Comparison of ENCODE assay signal across 19 cellular contexts in genomic region chr6:14748679-14749078, GRCh38.
DNase-seq lines count a peak whose midpoint lies in the region; ATAC-seq and TF ChIP-seq lines count a peak whose summit lies in the region.
"Had no signal": no experiment of that assay in that cellular context is flagged by ENCODE, and none has a peak within 500 bp of the region (broad histone marks: within the 10 kb centered on the region; RNA-seq: fewer than 3 reads in every experiment).

No MANE protein-coding gene starts in this region.

- intact Hi-C loops in activated naive CD4-positive, alpha-beta T cell treated with anti-CD3 and anti-CD28 coated beads for 36 hours (cut with micrococcal nuclease) = loop anchor here (1.0 kb wide), 5 partner anchors 15 to 436 kb away; no protein-coding TSS in a partner anchor

- no peak overlapping the region for H3K27ac ChIP-seq in upper lobe of left lung
- H3K27ac ChIP-seq: hepatocyte, HL-60, transverse colon had no signal

- H3K9me3 ChIP-seq in upper lobe of left lung = no peaks in the 10 kb centered on the region
- H3K9me3 ChIP-seq: neutrophil, transverse colon had no signal

- no peaks in the 10 kb centered on the region for H3K4me1 ChIP-seq in upper lobe of left lung
- H3K4me1 ChIP-seq: transverse colon had no signal

- no peaks in the 10 kb centered on the region for H3K27me3 Mint-ChIP-seq in activated naive CD4-positive, alpha-beta T cell treated with anti-CD3 and anti-CD28 coated beads for 36 hours (ENCODE audit: low read depth)
- peaks cover 3% of the 10 kb centered on the region for H3K27me3 Mint-ChIP-seq in activated naive CD4-positive, alpha-beta T cell treated with anti-CD3 and anti-CD28 coated beads, Interleukin-2, amount 10 ng/mL, durations not matched to agents 7 days and 5 days
- no peaks in the 10 kb centered on the region for H3K27me3 Mint-ChIP-seq in activated naive CD8-positive, alpha-beta T cell
- no peaks in the 10 kb centered on the region for H3K27me3 Mint-ChIP-seq in stimulated activated naive B cell treated with anti-CD40 and anti-IgM and Interleukin-4, amounts not matched to agents 10 μg/mL and 1 μg/mL and 100 μg/mL, for 72 hours

- peaks cover 54% of the 10 kb centered on the region for H3K4me1 Mint-ChIP-seq in activated naive CD4-positive, alpha-beta T cell treated with anti-CD3 and anti-CD28 coated beads for 36 hours (ENCODE audit: low read depth)
- H3K4me1 Mint-ChIP-seq in activated naive CD4-positive, alpha-beta T cell treated with anti-CD3 and anti-CD28 coated beads, Interleukin-2, amount 10 ng/mL, durations not matched to agents 7 days and 5 days = peaks cover 21% of the 10 kb centered on the region
- H3K4me1 Mint-ChIP-seq in activated naive CD8-positive, alpha-beta T cell (ENCODE audit: low read depth) = peaks cover 46% of the 10 kb centered on the region
- H3K4me1 Mint-ChIP-seq in stimulated activated effector memory CD8-positive, alpha-beta T cell treated with anti-CD3 and anti-CD28 coated beads, Interleukin-12 subunit alpha, Interleukin-12 subunit beta, amount 100 ng/mL, for 72 hours = peaks cover 59% of the 10 kb centered on the region
- peaks cover 22 to 25% of the 10 kb centered on the region in 2 donors for H3K4me1 Mint-ChIP-seq in stimulated activated naive B cell treated with anti-CD40 and anti-IgM and Interleukin-4, amounts not matched to agents 10 μg/mL and 1 μg/mL and 100 μg/mL, for 72 hours

- H3K27ac Mint-ChIP-seq in activated naive CD4-positive, alpha-beta T cell treated with anti-CD3 and anti-CD28 coated beads for 36 hours = peak overlapping the region; percentile 66
- H3K27ac Mint-ChIP-seq in activated naive CD4-positive, alpha-beta T cell treated with anti-CD3 and anti-CD28 coated beads, Interleukin-2, amount 10 ng/mL, durations not matched to agents 7 days and 5 days = no peak overlapping the region
- H3K27ac Mint-ChIP-seq in activated naive CD8-positive, alpha-beta T cell = peak overlapping the region; percentile 91
- peak overlapping the region; percentile 88 for H3K27ac Mint-ChIP-seq in stimulated activated effector memory CD8-positive, alpha-beta T cell treated with anti-CD3 and anti-CD28 coated beads, Interleukin-12 subunit alpha, Interleukin-12 subunit beta, amount 100 ng/mL, for 72 hours
- no peak overlapping the region for H3K27ac Mint-ChIP-seq in stimulated activated naive B cell treated with anti-CD40 and anti-IgM and Interleukin-4, amounts not matched to agents 10 μg/mL and 1 μg/mL and 100 μg/mL, for 72 hours
- H3K27ac Mint-ChIP-seq: activated naive CD8-positive, alpha-beta T cell treated with anti-CD3 and anti-CD28 coated beads, Interleukin-2, amount 10 ng/mL, durations not matched to agents 7 days and 5 days; brain; IgD-negative memory B cell had no signal

- no peak overlapping the region for H3K4me3 Mint-ChIP-seq in activated naive CD4-positive, alpha-beta T cell treated with anti-CD3 and anti-CD28 coated beads for 36 hours
- H3K4me3 Mint-ChIP-seq in activated naive CD4-positive, alpha-beta T cell treated with anti-CD3 and anti-CD28 coated beads, Interleukin-2, amount 10 ng/mL, durations not matched to agents 7 days and 5 days = no peak overlapping the region
- peak overlapping the region; percentile 3 for H3K4me3 Mint-ChIP-seq in activated naive CD8-positive, alpha-beta T cell
- peak overlapping the region; percentile 53 for H3K4me3 Mint-ChIP-seq in stimulated activated effector memory CD8-positive, alpha-beta T cell treated with anti-CD3 and anti-CD28 coated beads, Interleukin-12 subunit alpha, Interleukin-12 subunit beta, amount 100 ng/mL, for 72 hours
- no peak overlapping the region for H3K4me3 Mint-ChIP-seq in stimulated activated naive B cell treated with anti-CD40 and anti-IgM and Interleukin-4, amounts not matched to agents 10 μg/mL and 1 μg/mL and 100 μg/mL, for 72 hours
- H3K4me3 Mint-ChIP-seq: activated naive CD8-positive, alpha-beta T cell treated with anti-CD3 and anti-CD28 coated beads, Interleukin-2, amount 10 ng/mL, durations not matched to agents 7 days and 5 days; brain had no signal

- TF ChIP-seq POLR2A in upper lobe of left lung (IDR thresholded peaks at IDR 0.05) = no peak

- H3K9me3 Mint-ChIP-seq in activated naive CD4-positive, alpha-beta T cell treated with anti-CD3 and anti-CD28 coated beads for 36 hours = peaks cover 2% of the 10 kb centered on the region
- peaks cover 2% of the 10 kb centered on the region for H3K9me3 Mint-ChIP-seq in activated naive CD4-positive, alpha-beta T cell treated with anti-CD3 and anti-CD28 coated beads, Interleukin-2, amount 10 ng/mL, durations not matched to agents 7 days and 5 days
- H3K9me3 Mint-ChIP-seq in activated naive CD8-positive, alpha-beta T cell (ENCODE audit: low read depth) = peaks cover 10% of the 10 kb centered on the region
- H3K9me3 Mint-ChIP-seq in stimulated activated effector memory CD8-positive, alpha-beta T cell treated with anti-CD3 and anti-CD28 coated beads, Interleukin-12 subunit alpha, Interleukin-12 subunit beta, amount 100 ng/mL, for 72 hours = peaks cover 2% of the 10 kb centered on the region
- H3K9me3 Mint-ChIP-seq in stimulated activated naive B cell treated with anti-CD40 and anti-IgM and Interleukin-4, amounts not matched to agents 10 μg/mL and 1 μg/mL and 100 μg/mL, for 72 hours = peaks cover 4 to 9% of the 10 kb centered on the region in 2 donors
- H3K9me3 Mint-ChIP-seq: CD8-positive, alpha-beta memory T cell had no signal

- peaks cover 2% of the 10 kb centered on the region for H3K36me3 Mint-ChIP-seq in activated naive CD4-positive, alpha-beta T cell treated with anti-CD3 and anti-CD28 coated beads for 36 hours (ENCODE audit: low read depth)
- peaks cover 3% of the 10 kb centered on the region for H3K36me3 Mint-ChIP-seq in activated naive CD4-positive, alpha-beta T cell treated with anti-CD3 and anti-CD28 coated beads, Interleukin-2, amount 10 ng/mL, durations not matched to agents 7 days and 5 days
- H3K36me3 Mint-ChIP-seq in activated naive CD8-positive, alpha-beta T cell = peaks cover 8% of the 10 kb centered on the region
- peaks cover 19% of the 10 kb centered on the region for H3K36me3 Mint-ChIP-seq in stimulated activated effector memory CD8-positive, alpha-beta T cell treated with anti-CD3 and anti-CD28 coated beads, Interleukin-12 subunit alpha, Interleukin-12 subunit beta, amount 100 ng/mL, for 72 hours
- peaks cover 3 to 4% of the 10 kb centered on the region in 2 donors for H3K36me3 Mint-ChIP-seq in stimulated activated naive B cell treated with anti-CD40 and anti-IgM and Interleukin-4, amounts not matched to agents 10 μg/mL and 1 μg/mL and 100 μg/mL, for 72 hours
- H3K36me3 Mint-ChIP-seq: brain had no signal

- H3K4me3 ChIP-seq in upper lobe of left lung = no peak overlapping the region
- H3K4me3 ChIP-seq: hepatocyte, smooth muscle cell, transverse colon had no signal

- H3K27me3 ChIP-seq in upper lobe of left lung = no peaks in the 10 kb centered on the region
- H3K27me3 ChIP-seq: hepatocyte, neutrophil, transverse colon had no signal

- CTCF ChIA-PET in activated naive CD4-positive, alpha-beta T cell treated with anti-CD3 and anti-CD28 coated beads for 36 hours (lab: Charles Lee) = interaction anchor here (1.8 kb wide), 1 partner anchor 11 kb away, joined by 5 read pairs; no protein-coding TSS in a partner anchor
- CTCF ChIA-PET in activated naive CD4-positive, alpha-beta T cell treated with anti-CD3 and anti-CD28 coated beads, Interleukin-2, amount 10 ng/mL, durations not matched to agents 7 days and 5 days (lab: Charles Lee) = no interaction called here

- no peak for TF ChIP-seq CTCF in upper lobe of left lung (IDR thresholded peaks at IDR 0.05)

- no peaks in the 10 kb centered on the region for H3K36me3 ChIP-seq in upper lobe of left lung
- H3K36me3 ChIP-seq: neutrophil, transverse colon had no signal

- peak; percentile 76 for ATAC-seq in stimulated activated effector memory CD8-positive, alpha-beta T cell treated with anti-CD3 and anti-CD28 coated beads, Interleukin-12 subunit alpha, Interleukin-12 subunit beta, amount 100 ng/mL, for 72 hours
- ATAC-seq in upper lobe of left lung (ENCODE audit: low FRiP score in 2 of 2) = no peak
- no peak for ATAC-seq in stimulated activated naive B cell treated with anti-CD40 and anti-IgM and Interleukin-4, amounts not matched to agents 10 μg/mL and 1 μg/mL and 100 μg/mL, for 72 hours (replicated peaks)

- TF ChIP-seq EP300 in upper lobe of left lung (IDR thresholded peaks at IDR 0.05) = no peak

- whole genome bisulfite sequencing in upper lobe of left lung, 2 donors = 69% methylated on average over 4 of the region's 4 CpGs

- DNase-seq in activated naive CD4-positive, alpha-beta T cell treated with anti-CD3 and anti-CD28 coated beads for 36 hours = peak; percentile 61
- DNase-seq in activated naive CD4-positive, alpha-beta T cell treated with anti-CD3 and anti-CD28 coated beads, Interleukin-2, amount 10 ng/mL, durations not matched to agents 7 days and 5 days = no peak
- DNase-seq in NOMO-1 treated with dmso at 0.1 percent for 144 hours (lab: John Stamatoyannopoulos, UW; ENCODE audit: unreplicated experiment) = peak; percentile 41
- peak in 1 of 2 donors; percentile 64 for DNase-seq in stimulated activated effector memory CD8-positive, alpha-beta T cell treated with anti-CD3 and anti-CD28 coated beads, Interleukin-12 subunit alpha, Interleukin-12 subunit beta, amount 100 ng/mL, for 72 hours (ENCODE audit: low spot score in 2 of 2)
- no peak for DNase-seq in upper lobe of left lung
- DNase-seq in NK-92 (lab: John Stamatoyannopoulos, UW; ENCODE audit: unreplicated experiment) = no peak
- no peak for DNase-seq in stimulated activated naive B cell treated with anti-CD40 and anti-IgM and Interleukin-4, amounts not matched to agents 10 μg/mL and 1 μg/mL and 100 μg/mL, for 72 hours
- DNase-seq: activated naive CD8-positive, alpha-beta T cell treated with anti-CD3 and anti-CD28 coated beads, Interleukin-2, amount 10 ng/mL, durations not matched to agents 7 days and 5 days; CD8-positive, alpha-beta memory T cell; NCI-H1694 treated with DMSO at 0.1 percent for 48 hours; SW 1271; transverse colon had no signal

Comparison
In these comparisons a context has a peak if more than half of its experiments do, and no peak if none do; other contexts are left out.
1. DNase-seq: peak in activated naive CD4-positive, alpha-beta T cell treated with anti-CD3 and anti-CD28 coated beads for 36 hours (single experiment) and NOMO-1 treated with dmso at 0.1 percent for 144 hours (single experiment); none in activated naive CD4-positive, alpha-beta T cell treated with anti-CD3 and anti-CD28 coated beads, Interleukin-2, amount 10 ng/mL, durations not matched to agents 7 days and 5 days (single experiment), upper lobe of left lung (0 of 2), NK-92 (single experiment) and stimulated activated naive B cell treated with anti-CD40 and anti-IgM and Interleukin-4, amounts not matched to agents 10 μg/mL and 1 μg/mL and 100 μg/mL, for 72 hours (single experiment).
2. H3K27ac Mint-ChIP-seq: peak in activated naive CD4-positive, alpha-beta T cell treated with anti-CD3 and anti-CD28 coated beads for 36 hours (single experiment), activated naive CD8-positive, alpha-beta T cell (single experiment) and stimulated activated effector memory CD8-positive, alpha-beta T cell treated with anti-CD3 and anti-CD28 coated beads, Interleukin-12 subunit alpha, Interleukin-12 subunit beta, amount 100 ng/mL, for 72 hours (single experiment); none in activated naive CD4-positive, alpha-beta T cell treated with anti-CD3 and anti-CD28 coated beads, Interleukin-2, amount 10 ng/mL, durations not matched to agents 7 days and 5 days (single experiment) and stimulated activated naive B cell treated with anti-CD40 and anti-IgM and Interleukin-4, amounts not matched to agents 10 μg/mL and 1 μg/mL and 100 μg/mL, for 72 hours (single experiment).
3. H3K4me3 Mint-ChIP-seq: peak in activated naive CD8-positive, alpha-beta T cell (single experiment) and stimulated activated effector memory CD8-positive, alpha-beta T cell treated with anti-CD3 and anti-CD28 coated beads, Interleukin-12 subunit alpha, Interleukin-12 subunit beta, amount 100 ng/mL, for 72 hours (single experiment); none in activated naive CD4-positive, alpha-beta T cell treated with anti-CD3 and anti-CD28 coated beads for 36 hours (single experiment), activated naive CD4-positive, alpha-beta T cell treated with anti-CD3 and anti-CD28 coated beads, Interleukin-2, amount 10 ng/mL, durations not matched to agents 7 days and 5 days (single experiment) and stimulated activated naive B cell treated with anti-CD40 and anti-IgM and Interleukin-4, amounts not matched to agents 10 μg/mL and 1 μg/mL and 100 μg/mL, for 72 hours (0 of 2).